In genomic region chr11:83072689-83073242, GRCh38 we compare ENCODE assay signal across 9 cellular contexts.
DNase-seq lines count a peak whose midpoint lies in the region; ATAC-seq and TF ChIP-seq lines count a peak whose summit lies in the region.
"Had no signal": no experiment of that assay in that cellular context is flagged by ENCODE, and none has a peak within 500 bp of the region (broad histone marks: within the 10 kb centered on the region; RNA-seq: fewer than 3 reads in every experiment).

No MANE protein-coding gene starts in this region.

- in situ Hi-C loops in GM13976 (cut with MboI; ENCODE audit: low sequenced_read_pairs, unreplicated experiment), result loop anchor here (10.0 kb wide), 1 partner anchor 168 kb away; the partner anchor contains the start of genes DDIAS and PRCP

- H3K9ac ChIP-seq in mucosa of rectum (ENCODE audit: low read depth in 1 of 2, low read length in 2 of 2), result peak overlapping the region; percentile 95 to 99

- H3K27ac ChIP-seq in HEK293 (ENCODE audit: extremely low read depth, low read depth, low read length) (peak overlapping the region; percentile 71), caudate nucleus (ENCODE audit: low read depth, low read length) (peak overlapping the region; percentile 91), mucosa of rectum (ENCODE audit: low read depth in 2 of 2, low read length in 2 of 2) (peak overlapping the region; percentile 94)

- DNase-seq in AG10803 (ENCODE audit: low read depth), result no peak
- no peak for DNase-seq in caudate nucleus (lab: John Stamatoyannopoulos, UW)
- no peak for DNase-seq in GM13976 (ENCODE audit: low spot score)
- no peak for DNase-seq in NK-92 (lab: John Stamatoyannopoulos, UW; ENCODE audit: unreplicated experiment)
- DNase-seq: islet precursor cell had no signal

- H3K4me1 ChIP-seq in HEK293 (ENCODE audit: control insufficient read depth, insufficient read depth, low read length) (peaks cover 3% of the 10 kb centered on the region; the same call in 1 of the 2 replicates), mucosa of rectum (ENCODE audit: control insufficient read depth in 2 of 2, insufficient read depth in 2 of 2, low read length in 2 of 2) (peaks cover 14 to 22% of the 10 kb centered on the region in 2 donors)

- POLR2A ChIA-PET in HEK293 (lab: Yijun Ruan, JAX), result interaction anchor here (1.1 to 3.5 kb wide), 4 partner anchors 20 to 117 kb away, joined by 3 to 31 read pairs (median 5); partner anchors contain the start of gene PCF11

- ATAC-seq in HG02763 (IDR thresholded peaks at IDR 0.05; ENCODE audit: unreplicated experiment), result no peak
- no peak for ATAC-seq in HG03378 (IDR thresholded peaks at IDR 0.05; ENCODE audit: unreplicated experiment)

- no peaks in the 10 kb centered on the region for H3K9me3 ChIP-seq in HEK293 (ENCODE audit: control insufficient read depth, insufficient read depth, low read depth, low read length)
- H3K9me3 ChIP-seq in mucosa of rectum (ENCODE audit: control insufficient read depth in 2 of 2, low read length in 2 of 2), result no peaks in the 10 kb centered on the region

- peaks cover 0 to 46% of the 10 kb centered on the region in 2 experiments; a peak in 2 of 3 replicates for H3K36me3 ChIP-seq in HEK293 (ENCODE audit: control insufficient read depth in 2 of 2, insufficient read depth in 1 of 2, low read length in 2 of 2)
- H3K36me3 ChIP-seq in mucosa of rectum (ENCODE audit: control insufficient read depth in 2 of 2, insufficient read depth in 2 of 2, low read length in 2 of 2), result peaks cover 2 to 5% of the 10 kb centered on the region in 2 donors

- H3K4me3 ChIP-seq in AG10803 (ENCODE audit: low read length) (peak overlapping the region; percentile 97), HEK293 (ENCODE audit: low read depth, low read length) (peak overlapping the region; percentile 97), mucosa of rectum (ENCODE audit: low read length in 2 of 2) (peak overlapping the region; percentile 96 to 100)

- no peak for TF ChIP-seq CTCF in AG10803 (conservative IDR thresholded peaks at IDR 0.05; ENCODE audit: low read length)
- no peak for TF ChIP-seq CTCF in HEK293 (tag by site-specific recombination; IDR thresholded peaks at IDR 0.05)
- TF ChIP-seq CTCF in GM13976 (IDR thresholded peaks at IDR 0.05; ENCODE audit: borderline replicate concordance, control extremely low read depth, extremely low read depth, insufficient read depth, missing control alignments), result no peak

- peaks cover 0 to 7% of the 10 kb centered on the region in 2 donors for H3K27me3 ChIP-seq in mucosa of rectum (ENCODE audit: control insufficient read depth in 2 of 2, insufficient read depth in 2 of 2, low read length in 2 of 2)

- CTCF ChIA-PET in HEK293 (lab: Yijun Ruan, JAX), result no interaction called here

TF ChIP-seq in HEK293, 187 proteins besides CTCF, POLR2A, EP300 and RAD21:
- TF ChIP-seq SP3 (tag by site-specific recombination; IDR thresholded peaks at IDR 0.05), result no peak
- TF ChIP-seq ZBTB1 (tag by site-specific recombination; IDR thresholded peaks at IDR 0.05), result no peak
- TF ChIP-seq ZNF626 (tag by site-specific recombination; IDR thresholded peaks at IDR 0.05), result no peak
- no peak for TF ChIP-seq ZBTB48 (tag by site-specific recombination; IDR thresholded peaks at IDR 0.05)
- TF ChIP-seq ZNF292 (tag by site-specific recombination; IDR thresholded peaks at IDR 0.05; ENCODE audit: borderline replicate concordance, low read depth), result no peak
- TF ChIP-seq KLF1 (tag by site-specific recombination; IDR thresholded peaks at IDR 0.05), result no peak
- no peak for TF ChIP-seq ZSCAN23 (tag by site-specific recombination; IDR thresholded peaks at IDR 0.05)
- 0 out of 2 replicates have a peak, but pooled peaks have one; percentile 1 for TF ChIP-seq ZFHX2 (tag by site-specific recombination; conservative IDR thresholded peaks at IDR 0.05)
- TF ChIP-seq ZNF121 (tag by site-specific recombination; IDR thresholded peaks at IDR 0.05), result 0 out of 2 replicates have a peak, but pooled peaks have one; percentile 21
